1 cellular context compared by ENCODE assay signal in genomic region chr4:185254434-185254833, GRCh38.
TF ChIP-seq lines count a peak whose summit lies in the region.

No MANE protein-coding gene starts in this region.

TF ChIP-seq in endothelial cell of umbilical vein, 7 proteins besides CTCF, POLR2A, EP300 and RAD21:
- no peak for TF ChIP-seq MAX (IDR thresholded peaks at IDR 0.05; ENCODE audit: insufficient read depth, insufficient read length)
- no peak for TF ChIP-seq FOS (IDR thresholded peaks at IDR 0.05; ENCODE audit: borderline replicate concordance, insufficient read depth, low read length)
- no peak for TF ChIP-seq JUN (IDR thresholded peaks at IDR 0.05; ENCODE audit: borderline replicate concordance, insufficient read depth, insufficient read length, low read depth)
- TF ChIP-seq POLR2AphosphoS5 (IDR thresholded peaks at IDR 0.05; ENCODE audit: insufficient read depth, low read depth, low read length), result no peak
- TF ChIP-seq GATA2 (IDR thresholded peaks at IDR 0.05; ENCODE audit: insufficient read depth, insufficient read length, low read depth, low read length), result no peak
- no peak for TF ChIP-seq MYC (IDR thresholded peaks at IDR 0.05; ENCODE audit: low read depth, low read length)
- TF ChIP-seq EZH2 (IDR thresholded peaks at IDR 0.05; ENCODE audit: borderline replicate concordance, low read depth, low read length, severe bottlenecking), result no peak
